Comparison of ENCODE assay signal across 18 cellular contexts in the genomic region with DNA sequence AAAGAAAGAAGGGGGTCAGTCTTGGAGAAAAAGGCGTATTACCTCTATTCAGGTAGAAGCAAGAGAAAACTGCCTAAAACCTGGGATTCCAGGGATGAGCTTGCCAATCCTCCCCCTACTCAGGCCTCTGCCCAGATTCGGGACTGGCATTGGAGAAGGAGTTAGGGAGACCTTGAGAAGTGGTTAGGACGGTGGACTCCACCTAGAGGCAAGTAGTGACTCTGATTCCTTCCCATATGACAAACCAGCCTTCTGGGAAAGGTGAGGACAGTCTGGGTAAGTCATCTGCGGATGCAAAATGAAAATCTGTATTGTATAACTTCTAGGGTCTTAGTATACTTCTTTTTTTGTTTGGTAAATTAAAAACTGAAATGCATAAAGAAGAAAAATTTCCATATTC.
"Had no signal": no experiment of that assay in that cellular context is flagged by ENCODE, and none has a peak within 500 bp of the region (broad histone marks: within the 10 kb centered on the region; RNA-seq: fewer than 3 reads in every experiment).

No MANE protein-coding gene starts in this region.

- H3K4me3 ChIP-seq: body of pancreas, gastroesophageal sphincter, heart left ventricle, pancreas, smooth muscle cell, thyroid gland had no signal

- H3K4me2 ChIP-seq: smooth muscle cell had no signal

- H3K9me3 Mint-ChIP-seq: activated CD4-positive, alpha-beta T cell treated with anti-CD3 and anti-CD28 coated beads, Interleukin-2, amount 10 ng/mL, durations not matched to agents 7 days and 5 days; activated naive CD4-positive, alpha-beta T cell treated with anti-CD3 and anti-CD28 coated beads for 36 hours; activated T-cell treated with anti-CD3 and anti-CD28 coated beads, Interleukin-2, amount 50 U/mL, for 24 hours; natural killer cell; stimulated activated memory B cell treated with anti-CD40 and anti-IgM and Interleukin-4, amounts not matched to agents 10 μg/mL and 1 μg/mL and 100 μg/mL, for 72 hours; T-cell had no signal

- H3K27me3 ChIP-seq: body of pancreas, gastroesophageal sphincter, heart left ventricle, neutrophil, pancreas, thyroid gland had no signal

- H3K36me3 ChIP-seq: gastroesophageal sphincter, heart left ventricle, neutrophil, pancreas, thyroid gland had no signal

- H3K27ac ChIP-seq: body of pancreas, gastroesophageal sphincter, heart left ventricle, neutrophil, pancreas, thyroid gland had no signal

- H3K27me3 Mint-ChIP-seq: activated CD4-positive, alpha-beta T cell treated with anti-CD3 and anti-CD28 coated beads, Interleukin-2, amount 10 ng/mL, durations not matched to agents 7 days and 5 days; activated T-cell treated with anti-CD3 and anti-CD28 coated beads, Interleukin-2, amount 50 U/mL, for 24 hours; stimulated activated memory B cell treated with anti-CD40 and anti-IgM and Interleukin-4, amounts not matched to agents 10 μg/mL and 1 μg/mL and 100 μg/mL, for 72 hours; T-cell had no signal

- H3K9me3 ChIP-seq: body of pancreas, gastroesophageal sphincter, heart left ventricle, neutrophil, pancreas, thyroid gland had no signal

- H3K27ac Mint-ChIP-seq: activated CD4-positive, alpha-beta T cell treated with anti-CD3 and anti-CD28 coated beads, Interleukin-2, amount 10 ng/mL, durations not matched to agents 7 days and 5 days; activated CD8-positive, alpha-beta T cell treated with anti-CD3 and anti-CD28 coated beads, Interleukin-2, amount 10 ng/mL, durations not matched to agents 7 days and 5 days; activated naive CD4-positive, alpha-beta T cell treated with anti-CD3 and anti-CD28 coated beads for 36 hours; activated T-cell treated with anti-CD3 and anti-CD28 coated beads, Interleukin-2, amount 50 U/mL, for 24 hours; natural killer cell; stimulated activated memory B cell treated with anti-CD40 and anti-IgM and Interleukin-4, amounts not matched to agents 10 μg/mL and 1 μg/mL and 100 μg/mL, for 72 hours; T-cell had no signal

- DNase-seq: activated CD4-positive, alpha-beta T cell treated with anti-CD3 and anti-CD28 coated beads, Interleukin-2, amount 10 ng/mL, durations not matched to agents 7 days and 5 days; activated CD8-positive, alpha-beta T cell treated with anti-CD3 and anti-CD28 coated beads, Interleukin-2, amount 10 ng/mL, durations not matched to agents 7 days and 5 days; activated naive CD4-positive, alpha-beta T cell treated with anti-CD3 and anti-CD28 coated beads for 36 hours; activated T-cell treated with anti-CD3 and anti-CD28 coated beads, Interleukin-2, amount 50 U/mL, for 24 hours; body of pancreas; caudate nucleus; erythroblast; heart left ventricle; natural killer cell; pancreas; stimulated activated CD4-positive, alpha-beta T cell treated with anti-CD3 and anti-CD28 coated beads, Interleukin-4, amount 100 ng/mL, for 24 hours; T-cell; thyroid gland had no signal

- ATAC-seq: activated CD8-positive, alpha-beta T cell treated with anti-CD3 and anti-CD28 coated beads, Interleukin-2, amount 10 ng/mL, durations not matched to agents 7 days and 5 days; body of pancreas; gastroesophageal sphincter; heart left ventricle; natural killer cell; pancreas; sciatic nerve; stimulated activated memory B cell treated with anti-CD40 and anti-IgM and Interleukin-4, amounts not matched to agents 10 μg/mL and 1 μg/mL and 100 μg/mL, for 72 hours; T-cell had no signal

- H3K4me3 Mint-ChIP-seq: activated CD4-positive, alpha-beta T cell treated with anti-CD3 and anti-CD28 coated beads, Interleukin-2, amount 10 ng/mL, durations not matched to agents 7 days and 5 days; activated CD8-positive, alpha-beta T cell treated with anti-CD3 and anti-CD28 coated beads, Interleukin-2, amount 10 ng/mL, durations not matched to agents 7 days and 5 days; activated naive CD4-positive, alpha-beta T cell treated with anti-CD3 and anti-CD28 coated beads for 36 hours; activated T-cell treated with anti-CD3 and anti-CD28 coated beads, Interleukin-2, amount 50 U/mL, for 24 hours; natural killer cell; stimulated activated memory B cell treated with anti-CD40 and anti-IgM and Interleukin-4, amounts not matched to agents 10 μg/mL and 1 μg/mL and 100 μg/mL, for 72 hours; T-cell had no signal

- H3K4me1 ChIP-seq: body of pancreas, pancreas had no signal

- H3K36me3 Mint-ChIP-seq: natural killer cell; stimulated activated memory B cell treated with anti-CD40 and anti-IgM and Interleukin-4, amounts not matched to agents 10 μg/mL and 1 μg/mL and 100 μg/mL, for 72 hours had no signal
